ENCODE assay signal across 7 cellular contexts in genomic region chr16:16257301-16257923, GRCh38. TPM values are rescaled to one million over a fixed set of nuclear protein-coding genes. Genes with fewer than 3 reads are reported as not detected.
DNase-seq lines count a peak whose midpoint lies in the region; ATAC-seq and TF ChIP-seq lines count a peak whose summit lies in the region.
"Not testable (repeated sequence)": the region's sequence is repeated elsewhere in the genome, so short reads cannot be mapped to it uniquely, and the experiment has no call there.

No MANE protein-coding gene starts in this region.

- H3K79me2 ChIP-seq in OCI-LY7 (ENCODE audit: insufficient read depth, low read depth, low read length): not testable (repeated sequence)

- intact Hi-C loops in OCI-LY7 (cut with micrococcal nuclease; ENCODE audit: unreplicated experiment); activated CD8-positive, alpha-beta T cell treated with anti-CD3 and anti-CD28 coated beads for 36 hours (cut with micrococcal nuclease): not testable (repeated sequence)

- H3K9me2 ChIP-seq in OCI-LY7 (ENCODE audit: insufficient read depth, low read length): not testable (repeated sequence)

- H3K4me3 Mint-ChIP-seq in activated CD8-positive, alpha-beta T cell treated with anti-CD3 and anti-CD28 coated beads for 36 hours; endodermal cell; osteocyte (ENCODE audit: unreplicated experiment): not testable (repeated sequence)

- H3K4me1 ChIP-seq in OCI-LY7 (ENCODE audit: insufficient read depth, low read length, poor library complexity, severe bottlenecking); endodermal cell (ENCODE audit: control insufficient read depth, insufficient read depth, low read length): not testable (repeated sequence)

- not testable (repeated sequence) for H3K9me3 ChIP-seq in OCI-LY7 (ENCODE audit: low read length); endodermal cell (ENCODE audit: control insufficient read depth, low read length)

- not testable (repeated sequence) for H3K36me3 Mint-ChIP-seq in activated CD8-positive, alpha-beta T cell treated with anti-CD3 and anti-CD28 coated beads for 36 hours (ENCODE audit: low read depth); osteocyte (ENCODE audit: unreplicated experiment)
- peaks cover 11% of the 10 kb centered on the region for H3K36me3 Mint-ChIP-seq in endodermal cell (ENCODE audit: low read depth)

- H3K4me2 ChIP-seq in OCI-LY7 (ENCODE audit: low read length): not testable (repeated sequence)

- not testable (repeated sequence) for H3K4me3 ChIP-seq in BJ (ENCODE audit: low read depth, low read length); OCI-LY7 (ENCODE audit: low read depth, low read length, poor library complexity, severe bottlenecking); endodermal cell (ENCODE audit: low read length); kidney epithelial cell (ENCODE audit: low read depth, low read length)

- not testable (repeated sequence) for H3K36me3 ChIP-seq in BJ (ENCODE audit: control insufficient read depth, insufficient read depth, low read length); OCI-LY7 (ENCODE audit: insufficient read depth, low read length); endodermal cell (ENCODE audit: control insufficient read depth, insufficient read depth, low read length); kidney epithelial cell (ENCODE audit: control insufficient read depth, insufficient read depth, low read length)

- H3K27me3 Mint-ChIP-seq in activated CD8-positive, alpha-beta T cell treated with anti-CD3 and anti-CD28 coated beads for 36 hours; endodermal cell (ENCODE audit: insufficient read depth); osteocyte (ENCODE audit: unreplicated experiment): not testable (repeated sequence)

- POLR2A ChIA-PET in BJ (lab: Charles Lee); OCI-LY7 (lab: Charles Lee); activated CD8-positive, alpha-beta T cell treated with anti-CD3 and anti-CD28 coated beads for 36 hours (lab: Charles Lee): not testable (repeated sequence)

- peak; percentile 27 for ATAC-seq in activated CD8-positive, alpha-beta T cell treated with anti-CD3 and anti-CD28 coated beads for 36 hours

- H3K9ac ChIP-seq in endodermal cell (ENCODE audit: extremely low read depth, low read length, poor library complexity, severe bottlenecking): not testable (repeated sequence)

- not testable (repeated sequence) for DNase-seq in BJ (ENCODE audit: low read depth); OCI-LY7 (ENCODE audit: low spot score); endodermal cell; kidney epithelial cell (ENCODE audit: low read depth); osteocyte (ENCODE audit: extremely low spot score, unreplicated experiment)
- peak; percentile 1 for DNase-seq in activated CD8-positive, alpha-beta T cell treated with anti-CD3 and anti-CD28 coated beads for 36 hours

- H3K27ac Mint-ChIP-seq in activated CD8-positive, alpha-beta T cell treated with anti-CD3 and anti-CD28 coated beads for 36 hours; endodermal cell; osteocyte (ENCODE audit: unreplicated experiment): not testable (repeated sequence)

- not testable (repeated sequence) for H3K27me3 ChIP-seq in BJ (ENCODE audit: control insufficient read depth, insufficient read depth, low read length); endodermal cell (ENCODE audit: control insufficient read depth, insufficient read depth, low read length, poor library complexity, severe bottlenecking); kidney epithelial cell (ENCODE audit: control insufficient read depth, insufficient read depth, low read length)

- not testable (repeated sequence) for H3K27ac ChIP-seq in OCI-LY7 (ENCODE audit: low read depth, low read length, poor library complexity, severe bottlenecking); endodermal cell (ENCODE audit: low read depth, low read length)

- BruUV-seq in OCI-LY7 (replicated peaks; lab: Mats Ljungman, UMichigan): not testable (repeated sequence)

- 60% methylated on average over 1 of the region's 2 CpGs; no CpG with 5 or more reads in 1 of the 2 experiments for WGBS in endodermal cell (ENCODE audit: insufficient coverage in 1 of 2, insufficient read length in 1 of 2), 2 experiments

- H3K9me3 Mint-ChIP-seq in activated CD8-positive, alpha-beta T cell treated with anti-CD3 and anti-CD28 coated beads for 36 hours; endodermal cell; osteocyte (ENCODE audit: unreplicated experiment): not testable (repeated sequence)

- H3K4me1 Mint-ChIP-seq in activated CD8-positive, alpha-beta T cell treated with anti-CD3 and anti-CD28 coated beads for 36 hours (ENCODE audit: low read depth); endodermal cell; osteocyte (ENCODE audit: unreplicated experiment): not testable (repeated sequence)

- not testable (repeated sequence) for H4K20me1 ChIP-seq in OCI-LY7 (ENCODE audit: insufficient read depth, low read length)

- not testable (repeated sequence) for H2AFZ ChIP-seq in OCI-LY7 (ENCODE audit: low read length)

- CTCF ChIA-PET in BJ (lab: Yijun Ruan, JAX); OCI-LY7 (lab: Charles Lee; ENCODE audit: unreplicated experiment); activated CD8-positive, alpha-beta T cell treated with anti-CD3 and anti-CD28 coated beads for 36 hours (lab: Charles Lee): not testable (repeated sequence)

- peak; percentile 35 for TF ChIP-seq CTCF in BJ (IDR thresholded peaks at IDR 0.05; ENCODE audit: insufficient read depth, low read depth, low read length)
- TF ChIP-seq CTCF in GM12874 (IDR thresholded peaks at IDR 0.05; ENCODE audit: insufficient read depth, low read depth, low read length): peak; percentile 10; the same call in 1 of the 2 replicates
- TF ChIP-seq CTCF in OCI-LY7 (conservative IDR thresholded peaks at IDR 0.05; ENCODE audit: low read length): peak; percentile 57
- TF ChIP-seq CTCF in activated CD8-positive, alpha-beta T cell treated with anti-CD3 and anti-CD28 coated beads for 36 hours (IDR thresholded peaks at IDR 0.05): not testable (repeated sequence)
- TF ChIP-seq CTCF in endodermal cell (conservative IDR thresholded peaks at IDR 0.05): peak; percentile 54
- peak; percentile 19 for TF ChIP-seq CTCF in kidney epithelial cell (IDR thresholded peaks at IDR 0.05; ENCODE audit: insufficient read depth, low read length, poor library complexity, severe bottlenecking)
- TF ChIP-seq CTCF in osteocyte (IDR thresholded peaks at IDR 0.05): peak; percentile 47

RNA-seq across cellular contexts. Expression of gene NOMO3, which starts 25.1 kb away (rescaled TPM):
- 57.0 and 77.4 TPM in 2 replicates for polyA plus RNA-seq in BJ (2011; rRNA removed)
- 51.4 and 122 TPM in 2 replicates for polyA minus RNA-seq in BJ (2011; rRNA and poly(A)+ RNA removed)
- total RNA-seq in OCI-LY7 (2014; rRNA removed; shearing (Covaris generic)): 32.0 and 36.6 TPM in 2 replicates
- total RNA-seq in OCI-LY7 (2022) (64.6 and 75.6 TPM in 2 replicates), endodermal cell (10 to 100 TPM; 38.4 to 75.9 TPM), kidney epithelial cell (46.6 and 62.2 TPM in 2 replicates), osteocyte (21.4 and 29.6 TPM in 2 replicates)
- total RNA-seq in activated CD8-positive, alpha-beta T cell treated with anti-CD3 and anti-CD28 coated beads for 36 hours: 10 to 100 TPM; 17.9 to 20.1 TPM
- 44.3 TPM for polyA plus RNA-seq in endodermal cell (2013, experiment 1 of 2)
- 44.3 TPM for polyA plus RNA-seq in endodermal cell (2013, experiment 2 of 2)

RNA-seq across cellular contexts. Expression of gene ABCC6, which starts 34.1 kb away (rescaled TPM):
- 0.87 and 1.2 TPM in 2 replicates for polyA plus RNA-seq in BJ (2011; rRNA removed)
- 0.82 and 1.6 TPM in 2 replicates for polyA minus RNA-seq in BJ (2011; rRNA and poly(A)+ RNA removed)
- total RNA-seq in OCI-LY7 (2014; rRNA removed; shearing (Covaris generic)): not detected in 2 replicates
- not detected in 2 replicates for total RNA-seq in OCI-LY7 (2022)
- not detected for total RNA-seq in activated CD8-positive, alpha-beta T cell treated with anti-CD3 and anti-CD28 coated beads for 36 hours
- total RNA-seq in endodermal cell: 1 to 10 TPM; 6.5 to 7.8 TPM
- 4.4 TPM for polyA plus RNA-seq in endodermal cell (2013, experiment 1 of 2)
- polyA plus RNA-seq in endodermal cell (2013, experiment 2 of 2): 4.1 TPM
- total RNA-seq in kidney epithelial cell: 1.4 and 1.5 TPM in 2 replicates
- 1.4 and 2.1 TPM in 2 replicates for total RNA-seq in osteocyte
